In the genomic region with DNA sequence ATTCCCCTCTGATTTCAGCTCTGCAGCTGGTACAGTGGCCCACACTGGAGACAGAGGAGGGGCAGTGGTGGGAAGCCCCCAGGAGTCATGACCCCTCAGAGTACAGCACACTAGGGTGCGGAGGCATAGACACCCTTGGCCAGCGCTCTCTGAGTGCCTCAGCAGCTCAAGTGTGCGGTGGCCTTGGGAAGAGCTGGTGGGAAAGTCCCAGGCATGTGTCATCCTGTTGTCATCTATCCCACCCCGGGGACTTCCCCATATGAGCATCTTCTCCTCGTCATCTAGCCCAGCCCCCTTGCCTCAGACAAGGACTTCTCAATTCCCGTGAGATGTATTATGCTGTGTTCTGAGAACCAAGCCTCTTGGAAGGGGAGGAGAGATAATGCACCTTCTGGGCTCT, we compare ENCODE assay signal across 8 cellular contexts.
DNase-seq lines count a peak whose midpoint lies in the region; ATAC-seq and TF ChIP-seq lines count a peak whose summit lies in the region.

No MANE protein-coding gene starts in this region.

- ATAC-seq in GM18511 (IDR thresholded peaks at IDR 0.05; ENCODE audit: unreplicated experiment): peak; percentile 88
- peak; percentile 58 for ATAC-seq in HG02884 (IDR thresholded peaks at IDR 0.05; ENCODE audit: unreplicated experiment)
- peak; percentile 51 for ATAC-seq in SK-N-SH treated with all-trans-retinoic acid at 6 μM for 48 hours
- ATAC-seq in activated naive CD8-positive, alpha-beta T cell treated with anti-CD3 and anti-CD28 coated beads, Interleukin-2, amount 50 U/mL, for 24 hours: peak; percentile 99

- H3K4me1 Mint-ChIP-seq in activated naive CD8-positive, alpha-beta T cell treated with anti-CD3 and anti-CD28 coated beads, Interleukin-2, amount 50 U/mL, for 24 hours: peaks cover 49% of the 10 kb centered on the region

- H3K36me3 Mint-ChIP-seq in activated naive CD8-positive, alpha-beta T cell treated with anti-CD3 and anti-CD28 coated beads, Interleukin-2, amount 50 U/mL, for 24 hours (ENCODE audit: low read depth): no peaks in the 10 kb centered on the region

- peak; percentile 84 for DNase-seq in activated naive CD8-positive, alpha-beta T cell treated with anti-CD3 and anti-CD28 coated beads, Interleukin-2, amount 50 U/mL, for 24 hours
- DNase-seq in non-pigmented ciliary epithelial cell (ENCODE audit: low read depth): peak; percentile 80
- DNase-seq in NCI-H1105 (lab: John Stamatoyannopoulos, UW): no peak
- no peak for DNase-seq in NCI-H1436 treated with DMSO at 0.1 percent for 48 hours (lab: John Stamatoyannopoulos, UW)
- DNase-seq in NCI-H2107 (lab: John Stamatoyannopoulos, UW): no peak

- H3K27me3 Mint-ChIP-seq in activated naive CD8-positive, alpha-beta T cell treated with anti-CD3 and anti-CD28 coated beads, Interleukin-2, amount 50 U/mL, for 24 hours: no peaks in the 10 kb centered on the region

- H3K27ac Mint-ChIP-seq in activated naive CD8-positive, alpha-beta T cell treated with anti-CD3 and anti-CD28 coated beads, Interleukin-2, amount 50 U/mL, for 24 hours: peak overlapping the region; percentile 82

- H3K4me3 Mint-ChIP-seq in activated naive CD8-positive, alpha-beta T cell treated with anti-CD3 and anti-CD28 coated beads, Interleukin-2, amount 50 U/mL, for 24 hours: peak overlapping the region; percentile 8

- H3K9me3 Mint-ChIP-seq in activated naive CD8-positive, alpha-beta T cell treated with anti-CD3 and anti-CD28 coated beads, Interleukin-2, amount 50 U/mL, for 24 hours: peaks cover 5% of the 10 kb centered on the region

TF ChIP-seq in SK-N-SH treated with all-trans-retinoic acid at 6 μM for 48 hours, 23 proteins besides CTCF, POLR2A, EP300 and RAD21:
- TF ChIP-seq ZC3H10 (CRISPR knock-in tag; IDR thresholded peaks at IDR 0.05): no peak
- TF ChIP-seq RARB (CRISPR knock-in tag; IDR thresholded peaks at IDR 0.05): no peak
- no peak for TF ChIP-seq TOX (CRISPR knock-in tag; IDR thresholded peaks at IDR 0.05; ENCODE audit: borderline replicate concordance)
- TF ChIP-seq SNAI2 (CRISPR knock-in tag; IDR thresholded peaks at IDR 0.05): no peak
- TF ChIP-seq ZNF70 (CRISPR knock-in tag; IDR thresholded peaks at IDR 0.05): no peak
- TF ChIP-seq ZFP30 (CRISPR knock-in tag; IDR thresholded peaks at IDR 0.05): no peak
- TF ChIP-seq OSR1 (CRISPR knock-in tag; IDR thresholded peaks at IDR 0.05): no peak
- TF ChIP-seq GLIS3 (CRISPR knock-in tag; IDR thresholded peaks at IDR 0.05): no peak
- TF ChIP-seq, protein P1, sequence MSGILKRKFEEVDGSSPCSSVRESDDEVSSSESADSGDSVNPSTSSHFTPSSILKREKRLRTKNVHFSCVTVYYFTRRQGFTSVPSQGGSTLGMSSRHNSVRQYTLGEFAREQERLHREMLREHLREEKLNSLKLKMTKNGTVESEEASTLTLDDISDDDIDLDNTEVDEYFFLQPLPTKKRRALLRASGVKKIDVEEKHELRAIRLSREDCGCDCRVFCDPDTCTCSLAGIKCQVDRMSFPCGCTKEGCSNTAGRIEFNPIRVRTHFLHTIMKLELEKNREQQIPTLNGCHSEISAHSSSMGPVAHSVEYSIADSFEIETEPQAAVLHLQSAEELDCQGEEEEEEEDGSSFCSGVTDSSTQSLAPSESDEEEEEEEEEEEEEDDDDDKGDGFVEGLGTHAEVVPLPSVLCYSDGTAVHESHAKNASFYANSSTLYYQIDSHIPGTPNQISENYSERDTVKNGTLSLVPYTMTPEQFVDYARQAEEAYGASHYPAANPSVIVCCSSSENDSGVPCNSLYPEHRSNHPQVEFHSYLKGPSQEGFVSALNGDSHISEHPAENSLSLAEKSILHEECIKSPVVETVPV (CRISPR knock-in tag; IDR thresholded peaks at IDR 0.05): no peak
- no peak for TF ChIP-seq BACH2 (CRISPR knock-in tag; IDR thresholded peaks at IDR 0.05; ENCODE audit: borderline replicate concordance)
- TF ChIP-seq, protein P2, sequence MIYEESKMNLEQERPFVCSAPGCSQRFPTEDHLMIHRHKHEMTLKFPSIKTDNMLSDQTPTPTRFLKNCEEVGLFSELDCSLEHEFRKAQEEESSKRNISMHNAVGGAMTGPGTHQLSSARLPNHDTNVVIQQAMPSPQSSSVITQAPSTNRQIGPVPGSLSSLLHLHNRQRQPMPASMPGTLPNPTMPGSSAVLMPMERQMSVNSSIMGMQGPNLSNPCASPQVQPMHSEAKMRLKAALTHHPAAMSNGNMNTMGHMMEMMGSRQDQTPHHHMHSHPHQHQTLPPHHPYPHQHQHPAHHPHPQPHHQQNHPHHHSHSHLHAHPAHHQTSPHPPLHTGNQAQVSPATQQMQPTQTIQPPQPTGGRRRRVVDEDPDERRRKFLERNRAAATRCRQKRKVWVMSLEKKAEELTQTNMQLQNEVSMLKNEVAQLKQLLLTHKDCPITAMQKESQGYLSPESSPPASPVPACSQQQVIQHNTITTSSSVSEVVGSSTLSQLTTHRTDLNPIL (CRISPR knock-in tag; IDR thresholded peaks at IDR 0.05; ENCODE audit: low read depth): no peak

Comparison
In these comparisons a context has a peak if more than half of its experiments do, and no peak if none do; other contexts are left out.
1. DNase-seq: peak in activated naive CD8-positive, alpha-beta T cell treated with anti-CD3 and anti-CD28 coated beads, Interleukin-2, amount 50 U/mL, for 24 hours (single experiment) and non-pigmented ciliary epithelial cell (single experiment); none in NCI-H1105 (single experiment), NCI-H1436 treated with DMSO at 0.1 percent for 48 hours (single experiment) and NCI-H2107 (single experiment).
2. Peak in every context shown above with its lines, with median percentiles within 50 percentile points of each other: ATAC-seq.